1 cellular context compared by ENCODE assay signal in genomic region chr16:75272097-75272548, GRCh38.
TF ChIP-seq lines count a peak whose summit lies in the region.

No MANE protein-coding gene starts in this region.

TF ChIP-seq in HepG2, 621 proteins besides CTCF, POLR2A, EP300 and RAD21 (continued from another document):
- TF ChIP-seq ZNF687 (CRISPR knock-in tag; IDR thresholded peaks at IDR 0.05) (peak; percentile 53; the same call in 1 of the 2 replicates), SAP130 (CRISPR knock-in tag; IDR thresholded peaks at IDR 0.05; ENCODE audit: low read depth) (peak; percentile 48), SALL1 (CRISPR knock-in tag; IDR thresholded peaks at IDR 0.05) (peak; percentile 7; the same call in 1 of the 2 replicates), DPF2 (CRISPR knock-in tag; IDR thresholded peaks at IDR 0.05; ENCODE audit: borderline replicate concordance, low read depth) (0 out of 2 replicates have a peak, but pooled peaks have one; percentile 12), ZNF891 (CRISPR knock-in tag; IDR thresholded peaks at IDR 0.05) (no peak), IKZF5 (CRISPR knock-in tag; IDR thresholded peaks at IDR 0.05) (peak; percentile 21; the same call in 1 of the 2 replicates), ZNF136 (CRISPR knock-in tag; IDR thresholded peaks at IDR 0.05; ENCODE audit: low read depth) (no peak), TCF7 (IDR thresholded peaks at IDR 0.05; ENCODE audit: low read depth) (0 out of 2 replicates have a peak, but pooled peaks have one; percentile 17), FOXK1 (CRISPR knock-in tag; IDR thresholded peaks at IDR 0.05; ENCODE audit: borderline replicate concordance, low read depth) (no peak), ZNF281 (CRISPR knock-in tag; IDR thresholded peaks at IDR 0.05; ENCODE audit: borderline replicate concordance) (peak; percentile 27; the same call in 1 of the 2 replicates), ETV6 (CRISPR knock-in tag; conservative IDR thresholded peaks at IDR 0.05) (0 out of 2 replicates have a peak, but pooled peaks have one; percentile 41), CBX2 (IDR thresholded peaks at IDR 0.05; ENCODE audit: low read depth, low read length) (no peak), CBX2 (CRISPR knock-in tag; IDR thresholded peaks at IDR 0.05; ENCODE audit: low read depth) (peak; percentile 48; the same call in 1 of the 2 replicates), ZNF724P (CRISPR knock-in tag; IDR thresholded peaks at IDR 0.05; ENCODE audit: borderline replicate concordance) (0 out of 2 replicates have a peak, but pooled peaks have one; percentile 15), PATZ1 (CRISPR knock-in tag; IDR thresholded peaks at IDR 0.05) (peak; percentile 65), SOX13 (IDR thresholded peaks at IDR 0.05) (no peak), SOX13 (CRISPR knock-in tag; conservative IDR thresholded peaks at IDR 0.05 in 1 of 2, IDR thresholded peaks at IDR 0.05 in 1 of 2) (peak in 1 of 2 experiments; percentile 6; a peak in 1 of 4 replicates), HES4 (CRISPR knock-in tag; IDR thresholded peaks at IDR 0.05; ENCODE audit: borderline replicate concordance) (no peak), RFX5 (IDR thresholded peaks at IDR 0.05; ENCODE audit: low read depth, low read length) (no peak), SOX5 (CRISPR knock-in tag; IDR thresholded peaks at IDR 0.05; ENCODE audit: borderline replicate concordance) (peak; percentile 14; the same call in 1 of the 2 replicates), SP5 (CRISPR knock-in tag; IDR thresholded peaks at IDR 0.05; ENCODE audit: borderline replicate concordance, low read depth) (0 out of 2 replicates have a peak, but pooled peaks have one; percentile 5)
